Comparison of ENCODE assay signal across 1 cellular context in the genomic region with DNA sequence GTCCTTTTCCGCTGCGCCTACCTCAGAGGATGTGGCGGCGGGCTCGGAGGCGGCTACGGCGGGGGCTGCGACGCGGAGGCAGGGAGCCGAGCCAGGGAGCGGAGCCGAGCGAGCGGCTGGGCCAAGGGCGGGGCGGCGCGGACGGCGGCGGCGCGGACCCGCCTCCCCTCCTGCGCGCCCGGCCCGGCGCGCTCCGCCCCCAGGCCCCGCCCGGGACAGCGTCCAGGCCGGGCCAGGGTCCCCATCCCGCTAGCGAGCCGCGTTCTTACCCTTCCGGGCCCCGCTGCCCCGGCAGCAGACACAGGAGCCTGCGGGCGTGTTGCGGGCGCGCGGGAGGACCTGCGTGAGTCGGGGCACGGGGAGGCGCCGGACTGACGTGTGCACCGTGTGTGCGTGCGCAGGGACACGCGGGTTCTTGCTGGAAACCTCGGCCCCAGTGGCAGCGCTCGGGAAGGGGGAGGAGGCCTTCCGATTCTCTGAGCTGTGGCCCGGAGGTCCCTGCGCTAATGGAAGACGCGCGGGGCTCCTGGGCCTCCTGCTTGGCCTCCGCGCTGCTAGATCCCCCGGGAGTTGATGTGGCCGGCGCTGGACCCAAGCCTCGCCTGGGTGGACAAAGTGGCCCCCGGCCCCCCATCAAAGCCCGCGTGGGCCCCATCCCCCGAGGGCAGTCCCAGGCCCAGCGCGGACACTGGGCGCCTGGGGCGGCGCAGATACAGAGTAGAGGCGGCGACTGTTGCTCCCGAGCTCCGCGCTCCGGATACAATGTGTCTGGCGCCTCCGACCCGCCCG.
TF ChIP-seq lines count a peak whose summit lies in the region.

A gene with protein sequence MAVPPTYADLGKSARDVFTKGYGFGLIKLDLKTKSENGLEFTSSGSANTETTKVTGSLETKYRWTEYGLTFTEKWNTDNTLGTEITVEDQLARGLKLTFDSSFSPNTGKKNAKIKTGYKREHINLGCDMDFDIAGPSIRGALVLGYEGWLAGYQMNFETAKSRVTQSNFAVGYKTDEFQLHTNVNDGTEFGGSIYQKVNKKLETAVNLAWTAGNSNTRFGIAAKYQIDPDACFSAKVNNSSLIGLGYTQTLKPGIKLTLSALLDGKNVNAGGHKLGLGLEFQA (minus strand): TSS at position 350 of the 789 bp plus-strand sequence. CDS start 11,963 bp downstream, outside the sequence.

TF ChIP-seq in HepG2, 621 proteins besides CTCF, POLR2A, EP300 and RAD21 (continued from another document and continues in another):
- TF ChIP-seq ZNF430 (CRISPR knock-in tag; IDR thresholded peaks at IDR 0.05) (peak; percentile 85), U2AF2 (IDR thresholded peaks at IDR 0.05; ENCODE audit: low read depth, low read length) (no peak), CHD4 (IDR thresholded peaks at IDR 0.05; ENCODE audit: borderline replicate concordance, low read length) (no peak), ZNF3 (CRISPR knock-in tag; IDR thresholded peaks at IDR 0.05) (no peak), CEBPG (CRISPR knock-in tag; IDR thresholded peaks at IDR 0.05) (no peak; the same call in 1 of the 2 replicates), ZNF816 (CRISPR knock-in tag; IDR thresholded peaks at IDR 0.05; ENCODE audit: borderline replicate concordance) (no peak), SP4 (CRISPR knock-in tag; IDR thresholded peaks at IDR 0.05) (peak; percentile 51; the same call in 1 of the 2 replicates), ELF4 (CRISPR knock-in tag; IDR thresholded peaks at IDR 0.05; ENCODE audit: borderline replicate concordance) (no peak), KDM6A (CRISPR knock-in tag; IDR thresholded peaks at IDR 0.05; ENCODE audit: low read depth) (no peak), GABPB1 (CRISPR knock-in tag; IDR thresholded peaks at IDR 0.05) (peak; percentile 80), KLF15 (CRISPR knock-in tag; IDR thresholded peaks at IDR 0.05; ENCODE audit: borderline replicate concordance) (peak; percentile 55), FOXJ3 (CRISPR knock-in tag; IDR thresholded peaks at IDR 0.05; ENCODE audit: borderline replicate concordance) (0 out of 2 replicates have a peak, but pooled peaks have one; percentile 35)
- TF ChIP-seq, protein P1, sequence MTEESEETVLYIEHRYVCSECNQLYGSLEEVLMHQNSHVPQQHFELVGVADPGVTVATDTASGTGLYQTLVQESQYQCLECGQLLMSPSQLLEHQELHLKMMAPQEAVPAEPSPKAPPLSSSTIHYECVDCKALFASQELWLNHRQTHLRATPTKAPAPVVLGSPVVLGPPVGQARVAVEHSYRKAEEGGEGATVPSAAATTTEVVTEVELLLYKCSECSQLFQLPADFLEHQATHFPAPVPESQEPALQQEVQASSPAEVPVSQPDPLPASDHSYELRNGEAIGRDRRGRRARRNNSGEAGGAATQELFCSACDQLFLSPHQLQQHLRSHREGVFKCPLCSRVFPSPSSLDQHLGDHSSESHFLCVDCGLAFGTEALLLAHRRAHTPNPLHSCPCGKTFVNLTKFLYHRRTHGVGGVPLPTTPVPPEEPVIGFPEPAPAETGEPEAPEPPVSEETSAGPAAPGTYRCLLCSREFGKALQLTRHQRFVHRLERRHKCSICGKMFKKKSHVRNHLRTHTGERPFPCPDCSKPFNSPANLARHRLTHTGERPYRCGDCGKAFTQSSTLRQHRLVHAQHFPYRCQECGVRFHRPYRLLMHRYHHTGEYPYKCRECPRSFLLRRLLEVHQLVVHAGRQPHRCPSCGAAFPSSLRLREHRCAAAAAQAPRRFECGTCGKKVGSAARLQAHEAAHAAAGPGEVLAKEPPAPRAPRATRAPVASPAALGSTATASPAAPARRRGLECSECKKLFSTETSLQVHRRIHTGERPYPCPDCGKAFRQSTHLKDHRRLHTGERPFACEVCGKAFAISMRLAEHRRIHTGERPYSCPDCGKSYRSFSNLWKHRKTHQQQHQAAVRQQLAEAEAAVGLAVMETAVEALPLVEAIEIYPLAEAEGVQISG (CRISPR knock-in tag; IDR thresholded peaks at IDR 0.05): peak; percentile 73
- TF ChIP-seq, protein P2, sequence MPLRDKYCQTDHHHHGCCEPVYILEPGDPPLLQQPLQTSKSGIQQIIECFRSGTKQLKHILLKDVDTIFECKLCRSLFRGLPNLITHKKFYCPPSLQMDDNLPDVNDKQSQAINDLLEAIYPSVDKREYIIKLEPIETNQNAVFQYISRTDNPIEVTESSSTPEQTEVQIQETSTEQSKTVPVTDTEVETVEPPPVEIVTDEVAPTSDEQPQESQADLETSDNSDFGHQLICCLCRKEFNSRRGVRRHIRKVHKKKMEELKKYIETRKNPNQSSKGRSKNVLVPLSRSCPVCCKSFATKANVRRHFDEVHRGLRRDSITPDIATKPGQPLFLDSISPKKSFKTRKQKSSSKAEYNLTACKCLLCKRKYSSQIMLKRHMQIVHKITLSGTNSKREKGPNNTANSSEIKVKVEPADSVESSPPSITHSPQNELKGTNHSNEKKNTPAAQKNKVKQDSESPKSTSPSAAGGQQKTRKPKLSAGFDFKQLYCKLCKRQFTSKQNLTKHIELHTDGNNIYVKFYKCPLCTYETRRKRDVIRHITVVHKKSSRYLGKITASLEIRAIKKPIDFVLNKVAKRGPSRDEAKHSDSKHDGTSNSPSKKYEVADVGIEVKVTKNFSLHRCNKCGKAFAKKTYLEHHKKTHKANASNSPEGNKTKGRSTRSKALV (CRISPR knock-in tag; IDR thresholded peaks at IDR 0.05): peak; percentile 85; the same call in 1 of the 2 replicates
- TF ChIP-seq, protein P3, sequence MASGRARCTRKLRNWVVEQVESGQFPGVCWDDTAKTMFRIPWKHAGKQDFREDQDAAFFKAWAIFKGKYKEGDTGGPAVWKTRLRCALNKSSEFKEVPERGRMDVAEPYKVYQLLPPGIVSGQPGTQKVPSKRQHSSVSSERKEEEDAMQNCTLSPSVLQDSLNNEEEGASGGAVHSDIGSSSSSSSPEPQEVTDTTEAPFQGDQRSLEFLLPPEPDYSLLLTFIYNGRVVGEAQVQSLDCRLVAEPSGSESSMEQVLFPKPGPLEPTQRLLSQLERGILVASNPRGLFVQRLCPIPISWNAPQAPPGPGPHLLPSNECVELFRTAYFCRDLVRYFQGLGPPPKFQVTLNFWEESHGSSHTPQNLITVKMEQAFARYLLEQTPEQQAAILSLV (CRISPR knock-in tag; IDR thresholded peaks at IDR 0.05; ENCODE audit: borderline replicate concordance): 0 out of 2 replicates have a peak, but pooled peaks have one; percentile 56
- TF ChIP-seq, protein P4, sequence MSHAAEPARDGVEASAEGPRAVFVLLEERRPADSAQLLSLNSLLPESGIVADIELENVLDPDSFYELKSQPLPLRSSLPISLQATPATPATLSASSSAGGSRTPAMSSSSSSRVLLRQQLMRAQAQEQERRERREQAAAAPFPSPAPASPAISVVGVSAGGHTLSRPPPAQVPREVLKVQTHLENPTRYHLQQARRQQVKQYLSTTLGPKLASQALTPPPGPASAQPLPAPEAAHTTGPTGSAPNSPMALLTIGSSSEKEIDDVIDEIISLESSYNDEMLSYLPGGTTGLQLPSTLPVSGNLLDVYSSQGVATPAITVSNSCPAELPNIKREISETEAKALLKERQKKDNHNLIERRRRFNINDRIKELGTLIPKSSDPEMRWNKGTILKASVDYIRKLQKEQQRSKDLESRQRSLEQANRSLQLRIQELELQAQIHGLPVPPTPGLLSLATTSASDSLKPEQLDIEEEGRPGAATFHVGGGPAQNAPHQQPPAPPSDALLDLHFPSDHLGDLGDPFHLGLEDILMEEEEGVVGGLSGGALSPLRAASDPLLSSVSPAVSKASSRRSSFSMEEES (CRISPR knock-in tag; IDR thresholded peaks at IDR 0.05): 0 out of 2 replicates have a peak, but pooled peaks have one; percentile 37
- TF ChIP-seq, protein P5, sequence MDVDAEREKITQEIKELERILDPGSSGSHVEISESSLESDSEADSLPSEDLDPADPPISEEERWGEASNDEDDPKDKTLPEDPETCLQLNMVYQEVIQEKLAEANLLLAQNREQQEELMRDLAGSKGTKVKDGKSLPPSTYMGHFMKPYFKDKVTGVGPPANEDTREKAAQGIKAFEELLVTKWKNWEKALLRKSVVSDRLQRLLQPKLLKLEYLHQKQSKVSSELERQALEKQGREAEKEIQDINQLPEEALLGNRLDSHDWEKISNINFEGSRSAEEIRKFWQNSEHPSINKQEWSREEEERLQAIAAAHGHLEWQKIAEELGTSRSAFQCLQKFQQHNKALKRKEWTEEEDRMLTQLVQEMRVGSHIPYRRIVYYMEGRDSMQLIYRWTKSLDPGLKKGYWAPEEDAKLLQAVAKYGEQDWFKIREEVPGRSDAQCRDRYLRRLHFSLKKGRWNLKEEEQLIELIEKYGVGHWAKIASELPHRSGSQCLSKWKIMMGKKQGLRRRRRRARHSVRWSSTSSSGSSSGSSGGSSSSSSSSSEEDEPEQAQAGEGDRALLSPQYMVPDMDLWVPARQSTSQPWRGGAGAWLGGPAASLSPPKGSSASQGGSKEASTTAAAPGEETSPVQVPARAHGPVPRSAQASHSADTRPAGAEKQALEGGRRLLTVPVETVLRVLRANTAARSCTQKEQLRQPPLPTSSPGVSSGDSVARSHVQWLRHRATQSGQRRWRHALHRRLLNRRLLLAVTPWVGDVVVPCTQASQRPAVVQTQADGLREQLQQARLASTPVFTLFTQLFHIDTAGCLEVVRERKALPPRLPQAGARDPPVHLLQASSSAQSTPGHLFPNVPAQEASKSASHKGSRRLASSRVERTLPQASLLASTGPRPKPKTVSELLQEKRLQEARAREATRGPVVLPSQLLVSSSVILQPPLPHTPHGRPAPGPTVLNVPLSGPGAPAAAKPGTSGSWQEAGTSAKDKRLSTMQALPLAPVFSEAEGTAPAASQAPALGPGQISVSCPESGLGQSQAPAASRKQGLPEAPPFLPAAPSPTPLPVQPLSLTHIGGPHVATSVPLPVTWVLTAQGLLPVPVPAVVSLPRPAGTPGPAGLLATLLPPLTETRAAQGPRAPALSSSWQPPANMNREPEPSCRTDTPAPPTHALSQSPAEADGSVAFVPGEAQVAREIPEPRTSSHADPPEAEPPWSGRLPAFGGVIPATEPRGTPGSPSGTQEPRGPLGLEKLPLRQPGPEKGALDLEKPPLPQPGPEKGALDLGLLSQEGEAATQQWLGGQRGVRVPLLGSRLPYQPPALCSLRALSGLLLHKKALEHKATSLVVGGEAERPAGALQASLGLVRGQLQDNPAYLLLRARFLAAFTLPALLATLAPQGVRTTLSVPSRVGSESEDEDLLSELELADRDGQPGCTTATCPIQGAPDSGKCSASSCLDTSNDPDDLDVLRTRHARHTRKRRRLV (CRISPR knock-in tag; IDR thresholded peaks at IDR 0.05): 0 out of 2 replicates have a peak, but pooled peaks have one; percentile 5
- TF ChIP-seq, protein P6, sequence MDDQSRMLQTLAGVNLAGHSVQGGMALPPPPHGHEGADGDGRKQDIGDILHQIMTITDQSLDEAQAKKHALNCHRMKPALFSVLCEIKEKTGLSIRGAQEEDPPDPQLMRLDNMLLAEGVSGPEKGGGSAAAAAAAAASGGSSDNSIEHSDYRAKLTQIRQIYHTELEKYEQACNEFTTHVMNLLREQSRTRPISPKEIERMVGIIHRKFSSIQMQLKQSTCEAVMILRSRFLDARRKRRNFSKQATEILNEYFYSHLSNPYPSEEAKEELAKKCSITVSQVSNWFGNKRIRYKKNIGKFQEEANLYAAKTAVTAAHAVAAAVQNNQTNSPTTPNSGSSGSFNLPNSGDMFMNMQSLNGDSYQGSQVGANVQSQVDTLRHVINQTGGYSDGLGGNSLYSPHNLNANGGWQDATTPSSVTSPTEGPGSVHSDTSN (CRISPR knock-in tag; IDR thresholded peaks at IDR 0.05; ENCODE audit: borderline replicate concordance): peak; percentile 76
- TF ChIP-seq, protein P7, sequence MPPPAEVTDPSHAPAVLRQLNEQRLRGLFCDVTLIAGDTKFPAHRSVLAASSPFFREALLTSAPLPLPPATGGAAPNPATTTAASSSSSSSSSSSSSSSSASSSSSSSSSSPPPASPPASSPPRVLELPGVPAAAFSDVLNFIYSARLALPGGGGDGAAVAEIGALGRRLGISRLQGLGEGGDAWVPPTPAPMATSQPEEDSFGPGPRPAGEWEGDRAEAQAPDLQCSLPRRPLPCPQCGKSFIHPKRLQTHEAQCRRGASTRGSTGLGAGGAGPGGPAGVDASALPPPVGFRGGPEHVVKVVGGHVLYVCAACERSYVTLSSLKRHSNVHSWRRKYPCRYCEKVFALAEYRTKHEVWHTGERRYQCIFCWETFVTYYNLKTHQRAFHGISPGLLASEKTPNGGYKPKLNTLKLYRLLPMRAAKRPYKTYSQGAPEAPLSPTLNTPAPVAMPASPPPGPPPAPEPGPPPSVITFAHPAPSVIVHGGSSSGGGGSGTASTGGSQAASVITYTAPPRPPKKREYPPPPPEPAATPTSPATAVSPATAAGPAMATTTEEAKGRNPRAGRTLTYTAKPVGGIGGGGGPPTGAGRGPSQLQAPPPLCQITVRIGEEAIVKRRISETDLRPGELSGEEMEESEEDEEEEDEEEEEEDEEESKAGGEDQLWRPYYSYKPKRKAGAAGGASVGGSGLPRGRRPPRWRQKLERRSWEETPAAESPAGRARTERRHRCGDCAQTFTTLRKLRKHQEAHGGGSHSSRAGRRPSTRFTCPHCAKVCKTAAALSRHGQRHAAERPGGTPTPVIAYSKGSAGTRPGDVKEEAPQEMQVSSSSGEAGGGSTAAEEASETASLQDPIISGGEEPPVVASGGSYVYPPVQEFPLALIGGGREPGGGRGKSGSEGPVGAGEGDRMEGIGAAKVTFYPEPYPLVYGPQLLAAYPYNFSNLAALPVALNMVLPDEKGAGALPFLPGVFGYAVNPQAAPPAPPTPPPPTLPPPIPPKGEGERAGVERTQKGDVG (CRISPR knock-in tag; IDR thresholded peaks at IDR 0.05; ENCODE audit: borderline replicate concordance): no peak
- TF ChIP-seq, protein P8, sequence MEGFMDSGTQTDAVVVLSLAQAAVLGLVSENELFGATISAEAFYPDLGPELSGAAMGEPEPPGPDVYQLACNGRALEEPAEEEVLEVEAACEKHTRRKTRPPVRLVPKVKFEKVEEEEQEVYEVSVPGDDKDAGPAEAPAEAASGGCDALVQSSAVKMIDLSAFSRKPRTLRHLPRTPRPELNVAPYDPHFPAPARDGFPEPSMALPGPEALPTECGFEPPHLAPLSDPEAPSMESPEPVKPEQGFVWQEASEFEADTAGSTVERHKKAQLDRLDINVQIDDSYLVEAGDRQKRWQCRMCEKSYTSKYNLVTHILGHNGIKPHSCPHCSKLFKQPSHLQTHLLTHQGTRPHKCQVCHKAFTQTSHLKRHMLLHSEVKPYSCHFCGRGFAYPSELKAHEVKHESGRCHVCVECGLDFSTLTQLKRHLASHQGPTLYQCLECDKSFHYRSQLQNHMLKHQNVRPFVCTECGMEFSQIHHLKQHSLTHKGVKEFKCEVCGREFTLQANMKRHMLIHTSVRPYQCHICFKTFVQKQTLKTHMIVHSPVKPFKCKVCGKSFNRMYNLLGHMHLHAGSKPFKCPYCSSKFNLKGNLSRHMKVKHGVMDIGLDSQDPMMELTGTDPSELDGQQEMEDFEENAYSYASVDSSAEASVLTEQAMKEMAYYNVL (CRISPR knock-in tag; IDR thresholded peaks at IDR 0.05; ENCODE audit: borderline replicate concordance): no peak
- TF ChIP-seq, protein P9, sequence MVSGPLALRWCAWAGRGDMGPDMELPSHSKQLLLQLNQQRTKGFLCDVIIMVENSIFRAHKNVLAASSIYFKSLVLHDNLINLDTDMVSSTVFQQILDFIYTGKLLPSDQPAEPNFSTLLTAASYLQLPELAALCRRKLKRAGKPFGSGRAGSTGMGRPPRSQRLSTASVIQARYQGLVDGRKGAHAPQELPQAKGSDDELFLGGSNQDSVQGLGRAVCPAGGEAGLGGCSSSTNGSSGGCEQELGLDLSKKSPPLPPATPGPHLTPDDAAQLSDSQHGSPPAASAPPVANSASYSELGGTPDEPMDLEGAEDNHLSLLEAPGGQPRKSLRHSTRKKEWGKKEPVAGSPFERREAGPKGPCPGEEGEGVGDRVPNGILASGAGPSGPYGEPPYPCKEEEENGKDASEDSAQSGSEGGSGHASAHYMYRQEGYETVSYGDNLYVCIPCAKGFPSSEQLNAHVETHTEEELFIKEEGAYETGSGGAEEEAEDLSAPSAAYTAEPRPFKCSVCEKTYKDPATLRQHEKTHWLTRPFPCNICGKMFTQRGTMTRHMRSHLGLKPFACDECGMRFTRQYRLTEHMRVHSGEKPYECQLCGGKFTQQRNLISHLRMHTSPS (CRISPR knock-in tag; IDR thresholded peaks at IDR 0.05; ENCODE audit: low read depth): peak; percentile 38; the same call in 1 of the 2 replicates
- TF ChIP-seq, protein P10, sequence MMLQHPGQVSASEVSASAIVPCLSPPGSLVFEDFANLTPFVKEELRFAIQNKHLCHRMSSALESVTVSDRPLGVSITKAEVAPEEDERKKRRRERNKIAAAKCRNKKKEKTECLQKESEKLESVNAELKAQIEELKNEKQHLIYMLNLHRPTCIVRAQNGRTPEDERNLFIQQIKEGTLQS (CRISPR knock-in tag; IDR thresholded peaks at IDR 0.05): peak; percentile 34; the same call in 1 of the 2 replicates
